3 cellular contexts compared by ENCODE assay signal in the genomic region with DNA sequence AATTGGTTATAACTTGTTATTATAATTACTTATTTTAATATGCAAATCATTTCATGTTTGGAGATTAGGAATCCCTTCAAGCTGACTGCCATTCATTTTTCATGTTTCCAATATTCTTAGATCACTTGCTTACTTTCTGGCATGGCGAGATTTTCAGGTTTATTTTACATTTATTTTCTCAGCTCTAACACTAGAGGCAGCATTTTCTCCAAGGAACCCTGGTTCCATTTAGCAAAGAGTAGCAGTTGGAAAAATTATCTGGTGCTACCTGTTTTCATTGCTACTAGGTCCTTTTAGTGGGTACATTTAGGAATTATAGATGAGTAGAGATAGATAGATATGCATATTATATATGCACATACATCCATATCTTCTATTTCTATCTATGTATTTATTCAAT.
TF ChIP-seq lines count a peak whose summit lies in the region.

No MANE protein-coding gene starts in this region.

TF ChIP-seq in Ishikawa, 13 proteins besides CTCF, POLR2A, EP300 and RAD21 (continued from another document):
- TF ChIP-seq, protein P1, sequence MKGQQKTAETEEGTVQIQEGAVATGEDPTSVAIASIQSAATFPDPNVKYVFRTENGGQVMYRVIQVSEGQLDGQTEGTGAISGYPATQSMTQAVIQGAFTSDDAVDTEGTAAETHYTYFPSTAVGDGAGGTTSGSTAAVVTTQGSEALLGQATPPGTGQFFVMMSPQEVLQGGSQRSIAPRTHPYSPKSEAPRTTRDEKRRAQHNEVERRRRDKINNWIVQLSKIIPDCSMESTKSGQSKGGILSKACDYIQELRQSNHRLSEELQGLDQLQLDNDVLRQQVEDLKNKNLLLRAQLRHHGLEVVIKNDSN (IDR thresholded peaks at IDR 0.05), result no peak
- no peak for TF ChIP-seq EGR1 (IDR thresholded peaks at IDR 0.05)
- TF ChIP-seq, protein P2, sequence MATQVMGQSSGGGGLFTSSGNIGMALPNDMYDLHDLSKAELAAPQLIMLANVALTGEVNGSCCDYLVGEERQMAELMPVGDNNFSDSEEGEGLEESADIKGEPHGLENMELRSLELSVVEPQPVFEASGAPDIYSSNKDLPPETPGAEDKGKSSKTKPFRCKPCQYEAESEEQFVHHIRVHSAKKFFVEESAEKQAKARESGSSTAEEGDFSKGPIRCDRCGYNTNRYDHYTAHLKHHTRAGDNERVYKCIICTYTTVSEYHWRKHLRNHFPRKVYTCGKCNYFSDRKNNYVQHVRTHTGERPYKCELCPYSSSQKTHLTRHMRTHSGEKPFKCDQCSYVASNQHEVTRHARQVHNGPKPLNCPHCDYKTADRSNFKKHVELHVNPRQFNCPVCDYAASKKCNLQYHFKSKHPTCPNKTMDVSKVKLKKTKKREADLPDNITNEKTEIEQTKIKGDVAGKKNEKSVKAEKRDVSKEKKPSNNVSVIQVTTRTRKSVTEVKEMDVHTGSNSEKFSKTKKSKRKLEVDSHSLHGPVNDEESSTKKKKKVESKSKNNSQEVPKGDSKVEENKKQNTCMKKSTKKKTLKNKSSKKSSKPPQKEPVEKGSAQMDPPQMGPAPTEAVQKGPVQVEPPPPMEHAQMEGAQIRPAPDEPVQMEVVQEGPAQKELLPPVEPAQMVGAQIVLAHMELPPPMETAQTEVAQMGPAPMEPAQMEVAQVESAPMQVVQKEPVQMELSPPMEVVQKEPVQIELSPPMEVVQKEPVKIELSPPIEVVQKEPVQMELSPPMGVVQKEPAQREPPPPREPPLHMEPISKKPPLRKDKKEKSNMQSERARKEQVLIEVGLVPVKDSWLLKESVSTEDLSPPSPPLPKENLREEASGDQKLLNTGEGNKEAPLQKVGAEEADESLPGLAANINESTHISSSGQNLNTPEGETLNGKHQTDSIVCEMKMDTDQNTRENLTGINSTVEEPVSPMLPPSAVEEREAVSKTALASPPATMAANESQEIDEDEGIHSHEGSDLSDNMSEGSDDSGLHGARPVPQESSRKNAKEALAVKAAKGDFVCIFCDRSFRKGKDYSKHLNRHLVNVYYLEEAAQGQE (IDR thresholded peaks at IDR 0.05; ENCODE audit: low read depth), result no peak
- TF ChIP-seq YY1 (IDR thresholded peaks at IDR 0.05; ENCODE audit: low read depth), result no peak
- no peak for TF ChIP-seq FOXM1 (IDR thresholded peaks at IDR 0.05; ENCODE audit: borderline replicate concordance, low read depth)
- TF ChIP-seq ZBTB7A (IDR thresholded peaks at IDR 0.05; ENCODE audit: low read depth), result no peak
- TF ChIP-seq TCF12 (IDR thresholded peaks at IDR 0.05; ENCODE audit: low read depth), result no peak
- TF ChIP-seq CEBPB (IDR thresholded peaks at IDR 0.05), result no peak

TF ChIP-seq in K562, 482 proteins besides CTCF, POLR2A, EP300 and RAD21 (continued from another document):
- TF ChIP-seq, protein P3, sequence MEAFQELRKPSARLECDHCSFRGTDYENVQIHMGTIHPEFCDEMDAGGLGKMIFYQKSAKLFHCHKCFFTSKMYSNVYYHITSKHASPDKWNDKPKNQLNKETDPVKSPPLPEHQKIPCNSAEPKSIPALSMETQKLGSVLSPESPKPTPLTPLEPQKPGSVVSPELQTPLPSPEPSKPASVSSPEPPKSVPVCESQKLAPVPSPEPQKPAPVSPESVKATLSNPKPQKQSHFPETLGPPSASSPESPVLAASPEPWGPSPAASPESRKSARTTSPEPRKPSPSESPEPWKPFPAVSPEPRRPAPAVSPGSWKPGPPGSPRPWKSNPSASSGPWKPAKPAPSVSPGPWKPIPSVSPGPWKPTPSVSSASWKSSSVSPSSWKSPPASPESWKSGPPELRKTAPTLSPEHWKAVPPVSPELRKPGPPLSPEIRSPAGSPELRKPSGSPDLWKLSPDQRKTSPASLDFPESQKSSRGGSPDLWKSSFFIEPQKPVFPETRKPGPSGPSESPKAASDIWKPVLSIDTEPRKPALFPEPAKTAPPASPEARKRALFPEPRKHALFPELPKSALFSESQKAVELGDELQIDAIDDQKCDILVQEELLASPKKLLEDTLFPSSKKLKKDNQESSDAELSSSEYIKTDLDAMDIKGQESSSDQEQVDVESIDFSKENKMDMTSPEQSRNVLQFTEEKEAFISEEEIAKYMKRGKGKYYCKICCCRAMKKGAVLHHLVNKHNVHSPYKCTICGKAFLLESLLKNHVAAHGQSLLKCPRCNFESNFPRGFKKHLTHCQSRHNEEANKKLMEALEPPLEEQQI (IDR thresholded peaks at IDR 0.05), result peak; percentile 68; the same call in 1 of the 2 replicates
TF ChIP-seq in K562: peak in this region for 2.

TF ChIP-seq in neural cell, 6 proteins besides CTCF, POLR2A, EP300 and RAD21 (continued from another document):
- TF ChIP-seq, protein P2 (IDR thresholded peaks at IDR 0.05; ENCODE audit: borderline replicate concordance), result no peak
- TF ChIP-seq POLR2AphosphoS5 (IDR thresholded peaks at IDR 0.05) (no peak), SMC3 (conservative IDR thresholded peaks at IDR 0.05; ENCODE audit: poor library complexity) (no peak)
TF ChIP-seq in neural cell: peak in this region for 0.
